In genomic region chr2:197972017-197972416, GRCh38 we compare ENCODE assay signal across 13 cellular contexts.
DNase-seq lines count a peak whose midpoint lies in the region; ATAC-seq and TF ChIP-seq lines count a peak whose summit lies in the region.
"Had no signal": no experiment of that assay in that cellular context is flagged by ENCODE, and none has a peak within 500 bp of the region (broad histone marks: within the 10 kb centered on the region; RNA-seq: fewer than 3 reads in every experiment).

No MANE protein-coding gene starts in this region.

- ATAC-seq in body of pancreas: peak; percentile 58
- no peak for ATAC-seq in left cardiac atrium
- ATAC-seq in GM18517 (IDR thresholded peaks at IDR 0.05; ENCODE audit: unreplicated experiment): no peak
- ATAC-seq in GM19023 (IDR thresholded peaks at IDR 0.05; ENCODE audit: unreplicated experiment): no peak
- no peak for ATAC-seq in GM21526 (IDR thresholded peaks at IDR 0.05; ENCODE audit: low FRiP score, unreplicated experiment)

- H3K4me1 ChIP-seq in GM23248 (ENCODE audit: insufficient read depth): peaks cover 33% of the 10 kb centered on the region
- H3K4me1 ChIP-seq in body of pancreas: no peaks in the 10 kb centered on the region
- H3K4me1 ChIP-seq: SJCRH30 had no signal

- H3K4me2 ChIP-seq in GM23248 (ENCODE audit: unreplicated experiment): peak overlapping the region; percentile 6

- peaks cover 32% of the 10 kb centered on the region for H3F3A ChIP-seq in GM23248 (ENCODE audit: insufficient read depth)

- DNase-seq in GM23248 (peak; percentile 94), body of pancreas (peak; percentile 38 to 76 (median 56)), left cardiac atrium (peak; percentile 51), smooth muscle cell of the brain vasculature (ENCODE audit: low read depth, low spot score) (peak; percentile 35), dorsolateral prefrontal cortex (no peak)
- DNase-seq: activated CD4-positive, alpha-beta T cell treated with anti-CD3 and anti-CD28 coated beads for 48 hours; activated naive CD4-positive, alpha-beta T cell; DMS153; Kasumi-1; SJCRH30 had no signal

- H2AFZ ChIP-seq in GM23248: no peak overlapping the region

- no peak for TF ChIP-seq POLR2A in body of pancreas (IDR thresholded peaks at IDR 0.05)

- no peaks in the 10 kb centered on the region for H3K9me2 ChIP-seq in GM23248 (ENCODE audit: insufficient read depth)

- H3K27ac ChIP-seq in GM23248 (peak overlapping the region; percentile 25; the same call in 1 of the 2 replicates), body of pancreas (no peak overlapping the region), dorsolateral prefrontal cortex (peak overlapping the region in 1 of 59 donors; percentile 1)
- H3K27ac ChIP-seq: SJCRH30 had no signal

- H3K36me3 ChIP-seq in GM23248 (ENCODE audit: low read depth): no peaks in the 10 kb centered on the region
- H3K36me3 ChIP-seq in body of pancreas (replicated peaks in 1 of 2; ENCODE audit: insufficient read depth in 1 of 2, low read depth in 2 of 2): no peaks in the 10 kb centered on the region
- H3K36me3 ChIP-seq: SJCRH30 had no signal

- H3K9me3 ChIP-seq in GM23248 (ENCODE audit: low read depth) (no peaks in the 10 kb centered on the region), body of pancreas (no peaks in the 10 kb centered on the region)
- H3K9me3 ChIP-seq: SJCRH30 had no signal

- H3K4me3 ChIP-seq in GM23248 (no peak overlapping the region), body of pancreas (no peak overlapping the region), dorsolateral prefrontal cortex (no peak overlapping the region)
- H3K4me3 ChIP-seq: SJCRH30 had no signal

- H3K27me3 ChIP-seq in GM23248 (replicated peaks; ENCODE audit: insufficient read depth): no peaks in the 10 kb centered on the region
- H3K27me3 ChIP-seq in body of pancreas: no peaks in the 10 kb centered on the region
- H3K27me3 ChIP-seq in dorsolateral prefrontal cortex: no peaks in the 10 kb centered on the region
- H3K27me3 ChIP-seq: SJCRH30 had no signal

- H3K9ac ChIP-seq in GM23248: no peak overlapping the region

- WGBS in GM23248 (ENCODE audit: low coverage in 1 of 2, low lambda C conversion rate in 2 of 2, missing lambda C conversion rate in 2 of 2), 2 experiments: 0 to 2% methylated on average over 1 of the region's 1 CpG
- 0 to 6% methylated on average over 1 of the region's 1 CpG for WGBS in body of pancreas, 2 donors

- TF ChIP-seq CTCF in body of pancreas (IDR thresholded peaks at IDR 0.05) (no peak), dorsolateral prefrontal cortex (IDR thresholded peaks at IDR 0.05 in 54 of 56, conservative IDR thresholded peaks at IDR 0.05 in 2 of 56; ENCODE audit: low read depth in 1 of 56, partially characterized antibody in 56 of 56) (no peak)

- no peaks in the 10 kb centered on the region for H4K20me1 ChIP-seq in GM23248 (ENCODE audit: insufficient read depth)

- no peaks in the 10 kb centered on the region for H3K79me2 ChIP-seq in GM23248 (ENCODE audit: insufficient read depth)

- intact Hi-C loops in body of pancreas (cut with DNase I) (no loop called here), left cardiac atrium (cut with DNase I) (no loop called here), dorsolateral prefrontal cortex (cut with DNase I) (no loop called here)

- in situ Hi-C loops in GM23248 (cut with MboI): no loop called here

Comparison
In these comparisons a context has a peak if more than half of its experiments do, and no peak if none do; other contexts are left out.
1. DNase-seq: peak in GM23248 (single experiment), body of pancreas (4 of 4), left cardiac atrium (single experiment) and smooth muscle cell of the brain vasculature (single experiment); none in dorsolateral prefrontal cortex (0 of 10).